ENCODE assay signal across 21 cellular contexts in genomic region chr19:29003641-29004409, GRCh38.
"Had no signal": no experiment of that assay in that cellular context is flagged by ENCODE, and none has a peak within 500 bp of the region (broad histone marks: within the 10 kb centered on the region; RNA-seq: fewer than 3 reads in every experiment).

No MANE protein-coding gene starts in this region.

- FAIRE-seq: frontal cortex, islet of Langerhans had no signal

- H3K27me3 ChIP-seq: ascending aorta, colonic mucosa, right lobe of liver, transverse colon had no signal

- H3K9me3 ChIP-seq: ascending aorta, colonic mucosa, heart right ventricle, right lobe of liver, transverse colon had no signal

- H3K36me3 ChIP-seq: ascending aorta, colonic mucosa, heart right ventricle, right lobe of liver, transverse colon, WERI-Rb-1 had no signal

- DNase-seq: activated CD4-positive, alpha-beta T cell treated with anti-CD3 and anti-CD28 coated beads for 48 hours; activated CD8-positive, alpha-beta memory T cell treated with anti-CD3 and anti-CD28 coated beads, Interleukin-2, amount 50 U/mL, for 48 hours; activated CD8-positive, alpha-beta T cell treated with anti-CD3 and anti-CD28 coated beads, Interleukin-2, amount 10 ng/mL, durations not matched to agents 7 days and 5 days; activated naive CD4-positive, alpha-beta T cell; colonic mucosa; effector CD4-positive, alpha-beta T cell; heart right ventricle; left ventricle myocardium superior; mesendoderm; naive B cell; right lobe of liver; stimulated activated CD4-positive, alpha-beta T cell treated with anti-CD3 and anti-CD28 coated beads, Interleukin-12 subunit alpha, Interleukin-12 subunit beta, amount 100 ng/mL, for 4 hours; stimulated activated naive CD4-positive, alpha-beta T cell; substantia nigra; T-cell; T1000; transverse colon; WERI-Rb-1 had no signal

- H3K4me3 ChIP-seq: ascending aorta, colonic mucosa, heart right ventricle, right lobe of liver, transverse colon had no signal

- H3K4me1 ChIP-seq: ascending aorta, colonic mucosa, right lobe of liver, transverse colon had no signal

- H3K27ac ChIP-seq: ascending aorta, colonic mucosa, heart right ventricle, right lobe of liver, transverse colon, WERI-Rb-1 had no signal
